Comparison of ENCODE assay signal across 18 cellular contexts in the genomic region with DNA sequence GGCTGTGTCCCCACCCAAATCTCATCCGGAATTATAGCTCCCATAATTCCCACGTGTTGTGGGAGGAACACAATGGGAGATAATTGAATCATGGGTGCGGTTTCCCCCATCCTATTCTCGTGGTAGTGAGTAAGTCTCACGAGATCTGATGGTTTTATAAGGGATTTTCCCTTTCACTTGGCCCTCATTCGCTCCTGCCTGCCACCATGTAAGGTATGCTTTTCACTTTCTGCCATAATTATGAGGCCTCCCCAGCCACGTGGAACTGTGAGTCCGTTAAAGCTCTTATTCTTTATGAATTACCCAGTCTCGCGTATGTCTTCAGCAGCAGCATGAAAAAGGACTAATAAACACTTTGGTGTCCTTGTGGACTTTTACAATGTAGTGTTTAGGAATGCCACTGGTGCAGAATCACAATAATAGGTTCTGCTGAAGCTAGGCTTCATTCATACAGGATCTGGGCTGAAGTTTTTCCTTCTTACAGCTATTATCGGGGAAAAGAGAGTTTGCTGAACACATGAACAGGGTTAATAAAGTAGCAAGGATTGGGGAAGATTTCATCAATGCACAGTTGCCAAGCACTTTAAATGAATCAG.
"Had no signal": no experiment of that assay in that cellular context is flagged by ENCODE, and none has a peak within 500 bp of the region (broad histone marks: within the 10 kb centered on the region; RNA-seq: fewer than 3 reads in every experiment).

No MANE protein-coding gene starts in this region.

- H3K4me1 Mint-ChIP-seq: activated CD4-positive, alpha-beta T cell treated with anti-CD3 and anti-CD28 coated beads, Interleukin-2, amount 10 ng/mL, durations not matched to agents 24 days and 14 days; activated naive CD8-positive, alpha-beta T cell treated with anti-CD3 and anti-CD28 coated beads, Interleukin-2, amount 10 ng/mL, durations not matched to agents 7 days and 5 days; activated T-helper 17 cell treated with anti-CD3 and anti-CD28 coated beads, Interleukin-2, amount 50 U/mL, for 72 hours had no signal

- H3K27ac Mint-ChIP-seq: activated CD4-positive, alpha-beta T cell treated with anti-CD3 and anti-CD28 coated beads, Interleukin-2, amount 10 ng/mL, durations not matched to agents 24 days and 14 days; activated CD8-positive, alpha-beta T cell treated with anti-CD3 and anti-CD28 coated beads for 36 hours; activated naive CD8-positive, alpha-beta T cell treated with anti-CD3 and anti-CD28 coated beads, Interleukin-2, amount 10 ng/mL, durations not matched to agents 7 days and 5 days; activated T-helper 17 cell treated with anti-CD3 and anti-CD28 coated beads, Interleukin-2, amount 50 U/mL, for 72 hours; endodermal cell; mesothelial cell of epicardium; stimulated activated naive CD8-positive, alpha-beta T cell treated with anti-CD3 and anti-CD28 coated beads, Interleukin-15, Interleukin-2, amounts not matched to agents 100 ng/mL and 50 ng/mL, for 24 hours; type B pancreatic cell had no signal

- H3K9me3 Mint-ChIP-seq: activated CD4-positive, alpha-beta T cell treated with anti-CD3 and anti-CD28 coated beads, Interleukin-2, amount 10 ng/mL, durations not matched to agents 24 days and 14 days; activated CD8-positive, alpha-beta T cell treated with anti-CD3 and anti-CD28 coated beads for 36 hours; activated naive CD8-positive, alpha-beta T cell treated with anti-CD3 and anti-CD28 coated beads, Interleukin-2, amount 10 ng/mL, durations not matched to agents 7 days and 5 days; activated T-helper 17 cell treated with anti-CD3 and anti-CD28 coated beads, Interleukin-2, amount 50 U/mL, for 72 hours; mesothelial cell of epicardium; stimulated activated naive CD8-positive, alpha-beta T cell treated with anti-CD3 and anti-CD28 coated beads, Interleukin-15, Interleukin-2, amounts not matched to agents 100 ng/mL and 50 ng/mL, for 24 hours; type B pancreatic cell had no signal

- H3K4me3 ChIP-seq: body of pancreas, suprapubic skin had no signal

- H3K27me3 ChIP-seq: body of pancreas, foreskin keratinocyte, suprapubic skin had no signal

- H3K4me1 ChIP-seq: body of pancreas, foreskin keratinocyte, suprapubic skin had no signal

- H3K4me3 Mint-ChIP-seq: activated CD4-positive, alpha-beta T cell treated with anti-CD3 and anti-CD28 coated beads, Interleukin-2, amount 10 ng/mL, durations not matched to agents 24 days and 14 days; activated CD8-positive, alpha-beta T cell treated with anti-CD3 and anti-CD28 coated beads for 36 hours; activated naive CD8-positive, alpha-beta T cell treated with anti-CD3 and anti-CD28 coated beads, Interleukin-2, amount 10 ng/mL, durations not matched to agents 7 days and 5 days; activated T-helper 17 cell treated with anti-CD3 and anti-CD28 coated beads, Interleukin-2, amount 50 U/mL, for 72 hours; endodermal cell; mesothelial cell of epicardium; stimulated activated naive CD8-positive, alpha-beta T cell treated with anti-CD3 and anti-CD28 coated beads, Interleukin-15, Interleukin-2, amounts not matched to agents 100 ng/mL and 50 ng/mL, for 24 hours; type B pancreatic cell had no signal

- DNase-seq: activated CD4-positive, alpha-beta T cell treated with anti-CD3 and anti-CD28 coated beads, Interleukin-2, amount 10 ng/mL, durations not matched to agents 24 days and 14 days; activated CD8-positive, alpha-beta T cell treated with anti-CD3 and anti-CD28 coated beads for 36 hours; activated naive CD4-positive, alpha-beta T cell treated with Interleukin-2 at 50 U/mL for 16 hours; activated naive CD8-positive, alpha-beta T cell treated with anti-CD3 and anti-CD28 coated beads, Interleukin-2, amount 10 ng/mL, durations not matched to agents 7 days and 5 days; activated T-cell treated with anti-CD3 and anti-CD28 coated beads, Interleukin-2, amount 50 U/mL, for 1 hour; amygdala; body of pancreas; endodermal cell; foreskin keratinocyte; glutamatergic neuron; occipital lobe; T1000 had no signal

- ATAC-seq: activated CD8-positive, alpha-beta T cell treated with anti-CD3 and anti-CD28 coated beads for 36 hours; activated T-helper 17 cell treated with anti-CD3 and anti-CD28 coated beads, Interleukin-2, amount 50 U/mL, for 72 hours; body of pancreas; foreskin keratinocyte had no signal

- H3K27ac ChIP-seq: body of pancreas, epithelial cell of prostate, foreskin keratinocyte, suprapubic skin had no signal

- H3K36me3 Mint-ChIP-seq: activated naive CD8-positive, alpha-beta T cell treated with anti-CD3 and anti-CD28 coated beads, Interleukin-2, amount 10 ng/mL, durations not matched to agents 7 days and 5 days; mesothelial cell of epicardium had no signal

- H3K36me3 ChIP-seq: suprapubic skin had no signal

- H3K9me3 ChIP-seq: body of pancreas, suprapubic skin had no signal
